In the genomic region with DNA sequence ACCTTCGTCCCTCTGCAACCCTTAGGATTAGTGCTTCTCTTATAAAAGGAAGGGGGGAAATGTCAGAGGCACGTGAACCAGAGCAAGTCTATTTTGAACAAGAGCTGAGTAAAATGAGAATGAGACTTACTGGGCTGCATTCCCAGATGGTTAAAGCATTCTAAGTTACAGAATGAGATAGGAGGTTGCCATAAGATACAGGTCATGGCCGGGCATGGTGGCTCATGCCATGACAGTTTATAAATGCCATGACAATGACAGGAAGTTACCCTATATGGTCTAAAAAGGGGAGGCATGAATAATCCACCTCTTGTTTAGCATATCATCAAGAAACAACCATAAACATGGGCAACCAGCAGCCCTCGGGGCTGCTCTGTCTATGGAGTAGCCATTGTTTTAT, we compare ENCODE assay signal across 21 cellular contexts. TPM values are rescaled to one million over a fixed set of nuclear protein-coding genes. Genes with fewer than 3 reads are reported as not detected.
DNase-seq lines count a peak whose midpoint lies in the region; ATAC-seq, FAIRE-seq and TF ChIP-seq lines count a peak whose summit lies in the region.
"Had no signal": no experiment of that assay in that cellular context is flagged by ENCODE, and none has a peak within 500 bp of the region (broad histone marks: within the 10 kb centered on the region; RNA-seq: fewer than 3 reads in every experiment).

No MANE protein-coding gene starts in this region.

- no peak overlapping the region for H3K4me2 ChIP-seq in SK-N-SH
- H3K4me2 ChIP-seq: A549, BLaER1 had no signal

- no peak for TF ChIP-seq EP300 in SK-N-SH (IDR thresholded peaks at IDR 0.05; ENCODE audit: borderline replicate concordance in 1 of 2, low read depth in 1 of 2, low read length in 1 of 2)

- no peak for TF ChIP-seq RAD21 in SK-N-SH (IDR thresholded peaks at IDR 0.05; ENCODE audit: low read length)

- H3K9me2 ChIP-seq in SK-N-SH, result no peaks in the 10 kb centered on the region

- H2AFZ ChIP-seq in SK-N-SH (ENCODE audit: low read depth), result no peak overlapping the region
- H2AFZ ChIP-seq: GM23248 had no signal

- POLR2A ChIA-PET in SK-N-SH (lab: Yijun Ruan, JAX), result no interaction called here

- H3K4me3 ChIP-seq in SK-N-SH (ENCODE audit: low read depth in 2 of 2, low read length in 1 of 2), result no peak overlapping the region
- H3K4me3 ChIP-seq in epithelial cell of esophagus (ENCODE audit: low read length), result no peak overlapping the region
- H3K4me3 ChIP-seq in testis, result no peak overlapping the region
- no peak overlapping the region for H3K4me3 ChIP-seq in small intestine (ENCODE audit: low read depth in 1 of 2, low read length in 2 of 2)
- H3K4me3 ChIP-seq: A549, BLaER1, GM12878, GM23248 had no signal

- intact Hi-C loops in testis (cut with DNase I; ENCODE audit: low total_unique reads), result no loop called here

- H3K9me3 ChIP-seq in SK-N-SH, result peaks cover 5% of the 10 kb centered on the region; the same call in 1 of the 2 replicates
- no peaks in the 10 kb centered on the region for H3K9me3 ChIP-seq in testis
- no peaks in the 10 kb centered on the region for H3K9me3 ChIP-seq in small intestine (ENCODE audit: control insufficient read depth, low read depth)
- H3K9me3 ChIP-seq: A549 had no signal

- no peaks in the 10 kb centered on the region for H3F3A ChIP-seq in SK-N-SH (replicated peaks; ENCODE audit: insufficient read depth)

- CTCF ChIA-PET in SK-N-SH (lab: Yijun Ruan, JAX), result interaction anchor here (0.8 to 1.2 kb wide), 2 partner anchors 17 to 161 kb away, joined by 3 to 4 read pairs; no protein-coding TSS in a partner anchor

- TF ChIP-seq CTCF in SK-N-SH (IDR thresholded peaks at IDR 0.05) (no peak), epithelial cell of esophagus (IDR thresholded peaks at IDR 0.05; ENCODE audit: insufficient read depth, low read depth, low read length, missing control alignments) (no peak), testis (IDR thresholded peaks at IDR 0.05) (no peak)

- H3K27me3 ChIP-seq in SK-N-SH (ENCODE audit: insufficient read depth) (no peaks in the 10 kb centered on the region; the same call in 1 of the 2 replicates), testis (no peaks in the 10 kb centered on the region), small intestine (ENCODE audit: control insufficient read depth in 2 of 2, insufficient read depth in 2 of 2, low read length in 2 of 2) (no peaks in the 10 kb centered on the region)
- H3K27me3 ChIP-seq: BLaER1 had no signal

- H3K36me3 ChIP-seq in SK-N-SH (replicated peaks in 1 of 2; ENCODE audit: control insufficient read depth in 1 of 2, insufficient read depth in 2 of 2, low read length in 1 of 2) (no peaks in the 10 kb centered on the region), testis (ENCODE audit: low read depth, missing control alignments) (no peaks in the 10 kb centered on the region), small intestine (ENCODE audit: control insufficient read depth in 2 of 2, insufficient read depth in 2 of 2, low read length in 2 of 2) (no peaks in the 10 kb centered on the region)
- H3K36me3 ChIP-seq: BLaER1 had no signal

- no peaks in the 10 kb centered on the region for H4K20me1 ChIP-seq in SK-N-SH (ENCODE audit: insufficient read depth)
- H4K20me1 ChIP-seq: BLaER1 had no signal

- DNase-seq in SK-N-SH, result no peak
- peak; percentile 40 for DNase-seq in RKO (ENCODE audit: low spot score)
- DNase-seq in epithelial cell of esophagus (ENCODE audit: low read depth), result peak; percentile 29
- peak; percentile 38 for DNase-seq in testis
- DNase-seq in AG20443 (ENCODE audit: low spot score), result no peak
- DNase-seq in small intestine, result no peak
- DNase-seq in GM19239 (ENCODE audit: insufficient read length, low spot score), result no peak
- DNase-seq: CD4-positive, alpha-beta memory T cell; DMS153; DMS79 treated with DMSO at 0.1 percent for 48 hours; EL; GM23248; HCEC 1CT had no signal

- 16% methylated on average over 4 of the region's 4 CpGs for WGBS in SK-N-SH (ENCODE audit: low lambda C conversion rate)
- WGBS in testis, 2 donors, result 64 to 68% methylated on average over 4 of the region's 4 CpGs
- 57 to 70% (median 66%) methylated on average over 4 of the region's 4 CpGs for WGBS in small intestine, 3 donors

- FAIRE-seq in small intestine (lab: Jason Lieb, UNC) (no peak), GM19239 (lab: Jason Lieb, UNC) (no peak)
- FAIRE-seq: A549, GM12878, H54, HTR-8/SVneo had no signal

- no peak overlapping the region for H3K9ac ChIP-seq in SK-N-SH
- H3K9ac ChIP-seq: BLaER1, GM23248 had no signal

- H3K27ac ChIP-seq in SK-N-SH (ENCODE audit: low read depth in 2 of 2, low read length in 1 of 2), result no peak overlapping the region
- no peak overlapping the region for H3K27ac ChIP-seq in testis
- no peak overlapping the region for H3K27ac ChIP-seq in small intestine (ENCODE audit: low read depth in 1 of 2, low read length in 1 of 2)
- H3K27ac ChIP-seq: 22Rv1, A549, BLaER1, GM23248 had no signal

- 0 out of 3 replicates have a peak, but pooled peaks have one; percentile 19 for ATAC-seq in SK-N-SH treated with all-trans-retinoic acid at 6 μM for 48 hours
- ATAC-seq: A549, GM12878 had no signal

- TF ChIP-seq POLR2A in testis (IDR thresholded peaks at IDR 0.05), result no peak

- H3K79me2 ChIP-seq in SK-N-SH (ENCODE audit: insufficient read depth), result no peaks in the 10 kb centered on the region

- peaks cover 0 to 5% of the 10 kb centered on the region in 2 experiments; a peak in 1 of 4 replicates for H3K4me1 ChIP-seq in SK-N-SH (ENCODE audit: control insufficient read depth in 1 of 2, insufficient read depth in 2 of 2, low read depth in 1 of 2, low read length in 1 of 2)
- no peaks in the 10 kb centered on the region for H3K4me1 ChIP-seq in testis
- H3K4me1 ChIP-seq in small intestine (ENCODE audit: control insufficient read depth in 2 of 2, insufficient read depth in 1 of 2, low read depth in 1 of 2, low read length in 1 of 2), result no peaks in the 10 kb centered on the region
- H3K4me1 ChIP-seq: A549, BLaER1 had no signal

TF ChIP-seq in SK-N-SH treated with all-trans-retinoic acid at 6 μM for 48 hours, 23 proteins besides CTCF, POLR2A, EP300 and RAD21:
- TF ChIP-seq, protein P1, sequence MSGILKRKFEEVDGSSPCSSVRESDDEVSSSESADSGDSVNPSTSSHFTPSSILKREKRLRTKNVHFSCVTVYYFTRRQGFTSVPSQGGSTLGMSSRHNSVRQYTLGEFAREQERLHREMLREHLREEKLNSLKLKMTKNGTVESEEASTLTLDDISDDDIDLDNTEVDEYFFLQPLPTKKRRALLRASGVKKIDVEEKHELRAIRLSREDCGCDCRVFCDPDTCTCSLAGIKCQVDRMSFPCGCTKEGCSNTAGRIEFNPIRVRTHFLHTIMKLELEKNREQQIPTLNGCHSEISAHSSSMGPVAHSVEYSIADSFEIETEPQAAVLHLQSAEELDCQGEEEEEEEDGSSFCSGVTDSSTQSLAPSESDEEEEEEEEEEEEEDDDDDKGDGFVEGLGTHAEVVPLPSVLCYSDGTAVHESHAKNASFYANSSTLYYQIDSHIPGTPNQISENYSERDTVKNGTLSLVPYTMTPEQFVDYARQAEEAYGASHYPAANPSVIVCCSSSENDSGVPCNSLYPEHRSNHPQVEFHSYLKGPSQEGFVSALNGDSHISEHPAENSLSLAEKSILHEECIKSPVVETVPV (CRISPR knock-in tag; IDR thresholded peaks at IDR 0.05), result no peak
- no peak for TF ChIP-seq ZFP30 (CRISPR knock-in tag; IDR thresholded peaks at IDR 0.05)
TF ChIP-seq in SK-N-SH treated with all-trans-retinoic acid at 6 μM for 48 hours: peak in this region for 0.

TF ChIP-seq in SK-N-SH, 30 proteins besides CTCF, POLR2A, EP300 and RAD21 (continues in another document):
- TF ChIP-seq, protein P2, sequence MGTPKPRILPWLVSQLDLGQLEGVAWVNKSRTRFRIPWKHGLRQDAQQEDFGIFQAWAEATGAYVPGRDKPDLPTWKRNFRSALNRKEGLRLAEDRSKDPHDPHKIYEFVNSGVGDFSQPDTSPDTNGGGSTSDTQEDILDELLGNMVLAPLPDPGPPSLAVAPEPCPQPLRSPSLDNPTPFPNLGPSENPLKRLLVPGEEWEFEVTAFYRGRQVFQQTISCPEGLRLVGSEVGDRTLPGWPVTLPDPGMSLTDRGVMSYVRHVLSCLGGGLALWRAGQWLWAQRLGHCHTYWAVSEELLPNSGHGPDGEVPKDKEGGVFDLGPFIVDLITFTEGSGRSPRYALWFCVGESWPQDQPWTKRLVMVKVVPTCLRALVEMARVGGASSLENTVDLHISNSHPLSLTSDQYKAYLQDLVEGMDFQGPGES (IDR thresholded peaks at IDR 0.05; ENCODE audit: low read depth, low read length), result no peak
- TF ChIP-seq GATA2 (CRISPR knock-in tag; IDR thresholded peaks at IDR 0.05) (no peak), FOXM1 (IDR thresholded peaks at IDR 0.05; ENCODE audit: low read depth) (no peak), EZH2phosphoT487 (IDR thresholded peaks at IDR 0.05; ENCODE audit: borderline replicate concordance, low read depth) (no peak), TCF12 (IDR thresholded peaks at IDR 0.05) (no peak)

RNA-seq across cellular contexts. Expression of a gene that starts 2.5 kb away (rescaled TPM):
- 0.02 and 0.13 TPM in 2 replicates for polyA plus RNA-seq in SK-N-SH (2012; rRNA removed)
- polyA plus RNA-seq in SK-N-SH (2012; cell fraction: cytosol; rRNA removed), result 0.01 and 0.09 TPM in 2 replicates
- 0.04 and 0.09 TPM in 2 replicates for polyA plus RNA-seq in SK-N-SH (2012; cell fraction: nucleus; rRNA removed)
- 1 to 10 TPM; 2.0 to 2.2 TPM for total RNA-seq in testis
- 0.41 TPM for polyA plus RNA-seq in testis (ENCODE audit: insufficient read depth, low read depth, low replicate concordance)
- polyA plus RNA-seq in small intestine, result 100 to 1,000 TPM in 1 of 3 donors, 10 to 100 TPM in 1, 1 to 10 TPM in 1; 2.9 to 103 (median 42.0) TPM
- total RNA-seq: CD4-positive, alpha-beta memory T cell; GM12878; GM23248 had no signal
- polyA plus RNA-seq: A549; CD4-positive, alpha-beta memory T cell; GM12878; GM23248; IgD-negative memory B cell had no signal

RNA-seq across cellular contexts. Expression of a gene that starts 6.9 kb away (rescaled TPM):
- 42.7 and 50.7 TPM in 2 replicates for polyA plus RNA-seq in SK-N-SH (2012; rRNA removed)
- polyA plus RNA-seq in SK-N-SH (2012; cell fraction: cytosol; rRNA removed), result 29.9 and 42.8 TPM in 2 replicates
- polyA plus RNA-seq in SK-N-SH (2012; cell fraction: nucleus; rRNA removed), result 71.3 and 72.5 TPM in 2 replicates
- total RNA-seq in testis, result 100 to 1,000 TPM; 179 to 204 TPM
- polyA plus RNA-seq in testis (ENCODE audit: insufficient read depth, low read depth, low replicate concordance), result 50.9 TPM
- 10 to 100 TPM; 13.8 to 19.7 (median 16.0) TPM for polyA plus RNA-seq in small intestine

RNA-seq across cellular contexts. Expression of a gene that starts 46.0 kb away (rescaled TPM):
- polyA plus RNA-seq in SK-N-SH (2012; rRNA removed), result 74.1 and 106 TPM in 2 replicates
- polyA plus RNA-seq in SK-N-SH (2012; cell fraction: cytosol; rRNA removed), result 69.9 and 85.7 TPM in 2 replicates
- 88.9 and 96.0 TPM in 2 replicates for polyA plus RNA-seq in SK-N-SH (2012; cell fraction: nucleus; rRNA removed)
- total RNA-seq in testis, result 10 to 100 TPM; 92.7 to 98.9 TPM
- 192 TPM for polyA plus RNA-seq in testis (ENCODE audit: insufficient read depth, low read depth, low replicate concordance)
- 100 to 1,000 TPM; 109 to 131 (median 128) TPM for polyA plus RNA-seq in small intestine

Comparison
In these comparisons a context has a peak if more than half of its experiments do, and no peak if none do; other contexts are left out.
1. DNase-seq: peak in RKO (single experiment), epithelial cell of esophagus (single experiment) and testis (single experiment); none in SK-N-SH (single experiment), AG20443 (single experiment), small intestine (single experiment) and GM19239 (single experiment).